Comparison of ENCODE assay signal across 1 cellular context in genomic region chr19:2610637-2611482, GRCh38.
A peak's percentile ranks its signal among the peaks of the same experiment; 100 is the strongest.
TF ChIP-seq lines count a peak whose summit lies in the region.

No MANE protein-coding gene starts in this region.

TF ChIP-seq in K562, 482 proteins besides CTCF, POLR2A, EP300 and RAD21 (continued from another document and continues in another):
- TF ChIP-seq, protein P1, sequence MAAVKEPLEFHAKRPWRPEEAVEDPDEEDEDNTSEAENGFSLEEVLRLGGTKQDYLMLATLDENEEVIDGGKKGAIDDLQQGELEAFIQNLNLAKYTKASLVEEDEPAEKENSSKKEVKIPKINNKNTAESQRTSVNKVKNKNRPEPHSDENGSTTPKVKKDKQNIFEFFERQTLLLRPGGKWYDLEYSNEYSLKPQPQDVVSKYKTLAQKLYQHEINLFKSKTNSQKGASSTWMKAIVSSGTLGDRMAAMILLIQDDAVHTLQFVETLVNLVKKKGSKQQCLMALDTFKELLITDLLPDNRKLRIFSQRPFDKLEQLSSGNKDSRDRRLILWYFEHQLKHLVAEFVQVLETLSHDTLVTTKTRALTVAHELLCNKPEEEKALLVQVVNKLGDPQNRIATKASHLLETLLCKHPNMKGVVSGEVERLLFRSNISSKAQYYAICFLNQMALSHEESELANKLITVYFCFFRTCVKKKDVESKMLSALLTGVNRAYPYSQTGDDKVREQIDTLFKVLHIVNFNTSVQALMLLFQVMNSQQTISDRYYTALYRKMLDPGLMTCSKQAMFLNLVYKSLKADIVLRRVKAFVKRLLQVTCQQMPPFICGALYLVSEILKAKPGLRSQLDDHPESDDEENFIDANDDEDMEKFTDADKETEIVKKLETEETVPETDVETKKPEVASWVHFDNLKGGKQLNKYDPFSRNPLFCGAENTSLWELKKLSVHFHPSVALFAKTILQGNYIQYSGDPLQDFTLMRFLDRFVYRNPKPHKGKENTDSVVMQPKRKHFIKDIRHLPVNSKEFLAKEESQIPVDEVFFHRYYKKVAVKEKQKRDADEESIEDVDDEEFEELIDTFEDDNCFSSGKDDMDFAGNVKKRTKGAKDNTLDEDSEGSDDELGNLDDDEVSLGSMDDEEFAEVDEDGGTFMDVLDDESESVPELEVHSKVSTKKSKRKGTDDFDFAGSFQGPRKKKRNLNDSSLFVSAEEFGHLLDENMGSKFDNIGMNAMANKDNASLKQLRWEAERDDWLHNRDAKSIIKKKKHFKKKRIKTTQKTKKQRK (IDR thresholded peaks at IDR 0.05; ENCODE audit: borderline replicate concordance, low read depth, low read length), result no peak
- no peak for TF ChIP-seq KLF10 (CRISPR knock-in tag; IDR thresholded peaks at IDR 0.05)
- no peak for TF ChIP-seq RBM14 (IDR thresholded peaks at IDR 0.05; ENCODE audit: borderline replicate concordance, insufficient read depth, low read depth, low read length)
- no peak for TF ChIP-seq U2AF1 (optimal IDR thresholded peaks at IDR 0.05; ENCODE audit: low read depth, low read length)
- no peak for TF ChIP-seq ZBTB1 (CRISPR knock-in tag; IDR thresholded peaks at IDR 0.05; ENCODE audit: borderline replicate concordance, low read depth)
- TF ChIP-seq ZZZ3 (IDR thresholded peaks at IDR 0.05), result no peak
- peak; percentile 49 for TF ChIP-seq BRD9 (IDR thresholded peaks at IDR 0.05; ENCODE audit: low read depth, partially characterized antibody)
- TF ChIP-seq NR4A1 (CRISPR knock-in tag; IDR thresholded peaks at IDR 0.05), result no peak
- TF ChIP-seq NR4A1 (tag; IDR thresholded peaks at IDR 0.05), result no peak
- peak; percentile 82 for TF ChIP-seq SMC3 (conservative IDR thresholded peaks at IDR 0.05; ENCODE audit: insufficient read depth, low read depth, low read length)
- TF ChIP-seq STAG1 (CRISPR knock-in tag; IDR thresholded peaks at IDR 0.05; ENCODE audit: borderline replicate concordance), result peak; percentile 96
- TF ChIP-seq ZNF586 (CRISPR knock-in tag; conservative IDR thresholded peaks at IDR 0.05), result no peak
- no peak for TF ChIP-seq PTBP1 (IDR thresholded peaks at IDR 0.05; ENCODE audit: low read depth, low read length)
- no peak for TF ChIP-seq ZNF311 (CRISPR knock-in tag; IDR thresholded peaks at IDR 0.05)
- TF ChIP-seq ASH1L (IDR thresholded peaks at IDR 0.05; ENCODE audit: borderline replicate concordance, low read depth, partially characterized antibody), result no peak
- no peak for TF ChIP-seq BRCA1 (IDR thresholded peaks at IDR 0.05)
- TF ChIP-seq BRCA1 (CRISPR knock-in tag; IDR thresholded peaks at IDR 0.05), result no peak
- TF ChIP-seq GABPB1 (CRISPR knock-in tag; IDR thresholded peaks at IDR 0.05), result peak; percentile 28; the same call in 1 of the 2 replicates
- TF ChIP-seq CHCHD3 (CRISPR knock-in tag; IDR thresholded peaks at IDR 0.05), result no peak
- TF ChIP-seq SIX5 (IDR thresholded peaks at IDR 0.05; ENCODE audit: borderline replicate concordance in 1 of 2, insufficient read depth in 1 of 2, low read depth in 1 of 2, low read length in 2 of 2), result no peak
- TF ChIP-seq RERE (CRISPR knock-in tag; IDR thresholded peaks at IDR 0.05; ENCODE audit: borderline replicate concordance), result no peak
- TF ChIP-seq SETDB1 (IDR thresholded peaks at IDR 0.05; ENCODE audit: low read length), result no peak
- TF ChIP-seq, protein P2, sequence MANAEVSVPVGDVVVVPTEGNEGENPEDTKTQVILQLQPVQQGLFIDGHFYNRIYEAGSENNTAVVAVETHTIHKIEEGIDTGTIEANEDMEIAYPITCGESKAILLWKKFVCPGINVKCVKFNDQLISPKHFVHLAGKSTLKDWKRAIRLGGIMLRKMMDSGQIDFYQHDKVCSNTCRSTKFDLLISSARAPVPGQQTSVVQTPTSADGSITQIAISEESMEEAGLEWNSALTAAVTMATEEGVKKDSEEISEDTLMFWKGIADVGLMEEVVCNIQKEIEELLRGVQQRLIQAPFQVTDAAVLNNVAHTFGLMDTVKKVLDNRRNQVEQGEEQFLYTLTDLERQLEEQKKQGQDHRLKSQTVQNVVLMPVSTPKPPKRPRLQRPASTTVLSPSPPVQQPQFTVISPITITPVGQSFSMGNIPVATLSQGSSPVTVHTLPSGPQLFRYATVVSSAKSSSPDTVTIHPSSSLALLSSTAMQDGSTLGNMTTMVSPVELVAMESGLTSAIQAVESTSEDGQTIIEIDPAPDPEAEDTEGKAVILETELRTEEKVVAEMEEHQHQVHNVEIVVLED (CRISPR knock-in tag; IDR thresholded peaks at IDR 0.05), result no peak
- no peak for TF ChIP-seq MLLT1 (IDR thresholded peaks at IDR 0.05)
- no peak for TF ChIP-seq GATAD2A (IDR thresholded peaks at IDR 0.05)
- no peak for TF ChIP-seq GTF2A2 (tag; IDR thresholded peaks at IDR 0.05)
- TF ChIP-seq, protein P3, sequence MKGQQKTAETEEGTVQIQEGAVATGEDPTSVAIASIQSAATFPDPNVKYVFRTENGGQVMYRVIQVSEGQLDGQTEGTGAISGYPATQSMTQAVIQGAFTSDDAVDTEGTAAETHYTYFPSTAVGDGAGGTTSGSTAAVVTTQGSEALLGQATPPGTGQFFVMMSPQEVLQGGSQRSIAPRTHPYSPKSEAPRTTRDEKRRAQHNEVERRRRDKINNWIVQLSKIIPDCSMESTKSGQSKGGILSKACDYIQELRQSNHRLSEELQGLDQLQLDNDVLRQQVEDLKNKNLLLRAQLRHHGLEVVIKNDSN (CRISPR knock-in tag; IDR thresholded peaks at IDR 0.05), result no peak
- TF ChIP-seq, protein P4, sequence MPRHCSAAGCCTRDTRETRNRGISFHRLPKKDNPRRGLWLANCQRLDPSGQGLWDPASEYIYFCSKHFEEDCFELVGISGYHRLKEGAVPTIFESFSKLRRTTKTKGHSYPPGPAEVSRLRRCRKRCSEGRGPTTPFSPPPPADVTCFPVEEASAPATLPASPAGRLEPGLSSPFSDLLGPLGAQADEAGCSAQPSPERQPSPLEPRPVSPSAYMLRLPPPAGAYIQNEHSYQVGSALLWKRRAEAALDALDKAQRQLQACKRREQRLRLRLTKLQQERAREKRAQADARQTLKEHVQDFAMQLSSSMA (CRISPR knock-in tag; IDR thresholded peaks at IDR 0.05), result no peak
- TF ChIP-seq HMGXB4 (CRISPR knock-in tag; IDR thresholded peaks at IDR 0.05), result no peak
- no peak for TF ChIP-seq RBM25 (IDR thresholded peaks at IDR 0.05; ENCODE audit: low read depth, low read length, severe bottlenecking)
- TF ChIP-seq FOXO4 (CRISPR knock-in tag; IDR thresholded peaks at IDR 0.05), result no peak
- TF ChIP-seq ZSCAN29 (IDR thresholded peaks at IDR 0.05), result no peak
- TF ChIP-seq SRSF7 (optimal IDR thresholded peaks at IDR 0.05; ENCODE audit: low read depth, low read length), result no peak
- TF ChIP-seq ZSCAN32 (CRISPR knock-in tag; IDR thresholded peaks at IDR 0.05), result no peak
- no peak for TF ChIP-seq ATF2 (CRISPR knock-in tag; IDR thresholded peaks at IDR 0.05)
- no peak for TF ChIP-seq ATF1 (CRISPR knock-in tag; IDR thresholded peaks at IDR 0.05)
- no peak for TF ChIP-seq ATF1 (tag; IDR thresholded peaks at IDR 0.05)
- TF ChIP-seq NFE2 (IDR thresholded peaks at IDR 0.05; ENCODE audit: low read depth), result no peak
- no peak for TF ChIP-seq GABPB2 (CRISPR knock-in tag; conservative IDR thresholded peaks at IDR 0.05)
- no peak for TF ChIP-seq MITF (IDR thresholded peaks at IDR 0.05)
- TF ChIP-seq ZNF212 (CRISPR knock-in tag; IDR thresholded peaks at IDR 0.05), result no peak
- no peak for TF ChIP-seq NFXL1 (CRISPR knock-in tag; IDR thresholded peaks at IDR 0.05)
- TF ChIP-seq LARP7 (IDR thresholded peaks at IDR 0.05), result no peak
- no peak for TF ChIP-seq ZNF830 (CRISPR knock-in tag; IDR thresholded peaks at IDR 0.05)
- TF ChIP-seq MAZ (CRISPR knock-in tag; conservative IDR thresholded peaks at IDR 0.05 in 1 of 2, IDR thresholded peaks at IDR 0.05 in 1 of 2), result peak in 1 of 2 experiments; percentile 44; a peak in 2 of 4 replicates
- no peak for TF ChIP-seq SNAPC5 (CRISPR knock-in tag; IDR thresholded peaks at IDR 0.05)
- TF ChIP-seq ETV5 (CRISPR knock-in tag; IDR thresholded peaks at IDR 0.05; ENCODE audit: low read depth), result no peak
- TF ChIP-seq LCOR (CRISPR knock-in tag; IDR thresholded peaks at IDR 0.05), result no peak
- no peak for TF ChIP-seq ZNF224 (CRISPR knock-in tag; IDR thresholded peaks at IDR 0.05)
- no peak for TF ChIP-seq YBX1 (IDR thresholded peaks at IDR 0.05)
